In the genomic region with DNA sequence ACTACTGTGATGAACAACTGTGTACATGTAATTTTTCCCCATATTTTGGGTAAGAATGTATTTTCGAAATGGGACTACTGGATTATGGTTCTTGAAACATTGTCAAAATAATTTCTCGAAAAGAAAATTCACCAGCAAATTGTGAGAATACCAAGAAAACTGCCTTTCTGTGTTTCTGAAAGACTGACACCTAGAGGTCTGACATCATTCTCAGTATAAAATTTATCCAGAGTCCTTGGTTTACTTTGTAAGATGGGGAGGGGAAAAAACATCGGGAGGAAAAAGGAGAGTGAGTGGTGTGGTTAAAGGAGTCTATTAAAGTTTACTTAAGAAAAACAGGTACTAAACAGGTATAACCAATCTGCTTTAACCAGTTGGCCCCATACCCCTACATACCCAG, we compare ENCODE assay signal across 23 cellular contexts.
DNase-seq lines count a peak whose midpoint lies in the region; ATAC-seq, FAIRE-seq and TF ChIP-seq lines count a peak whose summit lies in the region.
"Had no signal": no experiment of that assay in that cellular context is flagged by ENCODE, and none has a peak within 500 bp of the region (broad histone marks: within the 10 kb centered on the region; RNA-seq: fewer than 3 reads in every experiment).

No MANE protein-coding gene starts in this region.

- H3K27me3 ChIP-seq in GM23338 (ENCODE audit: insufficient read depth) (no peaks in the 10 kb centered on the region), H1 (replicated peaks in 1 of 4; ENCODE audit: control insufficient read depth in 3 of 4, extremely low read depth in 1 of 4, insufficient read depth in 3 of 4, low read length in 3 of 4) (no peaks in the 10 kb centered on the region), neural progenitor cell (no peaks in the 10 kb centered on the region), stomach (no peaks in the 10 kb centered on the region)
- H3K27me3 ChIP-seq: thyroid gland had no signal

- H3K36me3 ChIP-seq in GM23338 (ENCODE audit: insufficient read depth) (no peaks in the 10 kb centered on the region), H1 (ENCODE audit: control insufficient read depth in 2 of 4, insufficient read depth in 4 of 4, low read length in 3 of 4) (no peaks in the 10 kb centered on the region), neural progenitor cell (no peaks in the 10 kb centered on the region), stomach (no peaks in the 10 kb centered on the region)
- H3K36me3 ChIP-seq: prostate gland, thyroid gland had no signal

- no peak overlapping the region for H3K18ac ChIP-seq in H1 (ENCODE audit: extremely low read depth, low read length)

- peak; percentile 11 for DNase-seq in GM23338 (ENCODE audit: low spot score)
- peak; percentile 56 for DNase-seq in NCI-H69 (lab: John Stamatoyannopoulos, UW)
- no peak for DNase-seq in H1 (ENCODE audit: low read depth in 1 of 2, low spot score in 2 of 2)
- DNase-seq in neural progenitor cell (ENCODE audit: low spot score), result no peak
- no peak for DNase-seq in stomach
- no peak for DNase-seq in stimulated activated CD4-positive, alpha-beta T cell treated with anti-CD3 and anti-CD28 coated beads, Interleukin-4, amount 100 ng/mL, for 4 hours
- DNase-seq: activated CD4-positive, alpha-beta T cell treated with anti-CD3 and anti-CD28 coated beads, Interleukin-2, amount 10 ng/mL, durations not matched to agents 24 days and 14 days; activated CD8-positive, alpha-beta memory T cell treated with anti-CD3 and anti-CD28 coated beads, Interleukin-2, amount 50 U/mL, for 48 hours; activated naive CD4-positive, alpha-beta T cell treated with Interleukin-2 at 50 U/mL for 16 hours; DMS 273 treated with DMSO at 0.1 percent for 48 hours; glutamatergic neuron; immature natural killer cell; naive thymus-derived CD4-positive, alpha-beta T cell; NCI-H1694 treated with DMSO at 0.1 percent for 48 hours; NCI-H226; SIG-M5; T-helper 9 cell; thyroid gland had no signal

- peaks cover 4% of the 10 kb centered on the region; the same call in 1 of the 2 replicates for H3K4me1 ChIP-seq in GM23338 (ENCODE audit: insufficient read depth)
- no peaks in the 10 kb centered on the region for H3K4me1 ChIP-seq in H1 (replicated peaks in 1 of 4; ENCODE audit: control insufficient read depth in 3 of 4, insufficient read depth in 4 of 4, low read length in 3 of 4)
- H3K4me1 ChIP-seq in neural progenitor cell, result no peaks in the 10 kb centered on the region
- H3K4me1 ChIP-seq in stomach, result no peaks in the 10 kb centered on the region
- H3K4me1 ChIP-seq: prostate gland, thyroid gland had no signal

- no peak for TF ChIP-seq POLR2A in H1 (IDR thresholded peaks at IDR 0.05; ENCODE audit: control extremely low read depth in 1 of 2, low read depth in 2 of 2, low read length in 2 of 2)
- no peak for TF ChIP-seq POLR2A in stomach (IDR thresholded peaks at IDR 0.05)

- H3K9ac ChIP-seq in H1 (replicated peaks in 1 of 4; ENCODE audit: extremely low read depth in 1 of 4, low read depth in 3 of 4, low read length in 3 of 4) (no peak overlapping the region), neural progenitor cell (no peak overlapping the region)

- no peaks in the 10 kb centered on the region for H3K9me3 ChIP-seq in H1 (ENCODE audit: insufficient read depth in 2 of 2, low read depth in 1 of 2, low read length in 1 of 2)
- no peaks in the 10 kb centered on the region for H3K9me3 ChIP-seq in neural progenitor cell (ENCODE audit: low read depth)
- H3K9me3 ChIP-seq in stomach, result no peaks in the 10 kb centered on the region
- H3K9me3 ChIP-seq: prostate gland, thyroid gland had no signal

- H3K27me3 Mint-ChIP-seq in GM23338 (ENCODE audit: insufficient read depth, low read depth, poor library complexity), result no peaks in the 10 kb centered on the region
- H3K27me3 Mint-ChIP-seq in neural progenitor cell (ENCODE audit: insufficient read depth, low read depth), result peaks cover 6% of the 10 kb centered on the region
- no peaks in the 10 kb centered on the region for H3K27me3 Mint-ChIP-seq in activated T-helper 17 cell treated with anti-CD3 and anti-CD28 coated beads, Interleukin-2, amount 50 U/mL, for 72 hours
- H3K27me3 Mint-ChIP-seq: activated CD4-positive, alpha-beta T cell treated with anti-CD3 and anti-CD28 coated beads, Interleukin-2, amount 10 ng/mL, durations not matched to agents 24 days and 14 days had no signal

- H4K5ac ChIP-seq in H1 (ENCODE audit: insufficient read length, low read depth, low read length), result no peak overlapping the region

- H3K23ac ChIP-seq in H1 (ENCODE audit: insufficient read length), result no peak overlapping the region

- no peak overlapping the region for H3K56ac ChIP-seq in H1 (replicated peaks; ENCODE audit: insufficient read length, low read depth, low read length)

- 0 out of 2 replicates have a peak, but pooled peaks cover 6% of the 10 kb centered on the region for H3K9me2 ChIP-seq in GM23338 (ENCODE audit: insufficient read depth)

- CTCF ChIA-PET in H1 (lab: Charles Lee; ENCODE audit: partially characterized antibody), result interaction anchor here (0.8 to 1.2 kb wide), 4 partner anchors 8 to 28 kb away, joined by 3 read pairs; no protein-coding TSS in a partner anchor

- H3F3A ChIP-seq in GM23338 (replicated peaks; ENCODE audit: low read depth) (no peaks in the 10 kb centered on the region), neural progenitor cell (ENCODE audit: low read depth) (no peaks in the 10 kb centered on the region)

- H2AK5ac ChIP-seq in H1 (ENCODE audit: low read depth, low read length), result no peak overlapping the region

- intact Hi-C loops in stomach (cut with DNase I; ENCODE audit: low total_unique reads), result no loop called here

- TF ChIP-seq EP300 in H1 (IDR thresholded peaks at IDR 0.05; ENCODE audit: borderline replicate concordance in 1 of 2, low read depth in 2 of 2, low read length in 2 of 2) (no peak), stomach (IDR thresholded peaks at IDR 0.05) (no peak)

- peak in 1 of 2 experiments; percentile 46; a peak in 3 of 4 replicates for TF ChIP-seq CTCF in GM23338 (conservative IDR thresholded peaks at IDR 0.05; ENCODE audit: low read depth in 2 of 2)
- no peak for TF ChIP-seq CTCF in H1 (IDR thresholded peaks at IDR 0.05; ENCODE audit: control extremely low read depth in 1 of 3, insufficient read depth in 1 of 3, low read depth in 1 of 3, low read length in 3 of 3)
- TF ChIP-seq CTCF in neural progenitor cell (IDR thresholded peaks at IDR 0.05), result peak; percentile 54
- no peak for TF ChIP-seq CTCF in stomach (IDR thresholded peaks at IDR 0.05)

- H2BK120ac ChIP-seq in H1 (replicated peaks; ENCODE audit: low read depth, low read length), result no peak overlapping the region

- POLR2A ChIA-PET in H1 (lab: Charles Lee; ENCODE audit: partially characterized antibody), result no interaction called here

- H3K4me3 ChIP-seq in GM23338, result no peak overlapping the region
- no peak overlapping the region for H3K4me3 ChIP-seq in H1 (ENCODE audit: extremely low read depth in 1 of 4, insufficient read depth in 2 of 4, low read depth in 3 of 4, low read length in 4 of 4)
- no peak overlapping the region for H3K4me3 ChIP-seq in neural progenitor cell
- no peak overlapping the region for H3K4me3 ChIP-seq in stomach
- H3K4me3 ChIP-seq: prostate gland, thyroid gland had no signal

- no peak overlapping the region for H2BK12ac ChIP-seq in H1 (ENCODE audit: low read depth, low read length)

- H3K4me1 Mint-ChIP-seq in GM23338 (peaks cover 7% of the 10 kb centered on the region), neural progenitor cell (no peaks in the 10 kb centered on the region)
- H3K4me1 Mint-ChIP-seq in activated T-helper 17 cell treated with anti-CD3 and anti-CD28 coated beads, Interleukin-2, amount 50 U/mL, for 72 hours, result no peaks in the 10 kb centered on the region
- H3K4me1 Mint-ChIP-seq: activated CD4-positive, alpha-beta T cell treated with anti-CD3 and anti-CD28 coated beads, Interleukin-2, amount 10 ng/mL, durations not matched to agents 24 days and 14 days; CD14-positive monocyte; immature natural killer cell; naive thymus-derived CD4-positive, alpha-beta T cell had no signal

- H3K27ac Mint-ChIP-seq in GM23338, result no peak overlapping the region
- no peak overlapping the region for H3K27ac Mint-ChIP-seq in neural progenitor cell
- no peak overlapping the region for H3K27ac Mint-ChIP-seq in activated T-helper 17 cell treated with anti-CD3 and anti-CD28 coated beads, Interleukin-2, amount 50 U/mL, for 72 hours
- H3K27ac Mint-ChIP-seq: activated CD4-positive, alpha-beta T cell treated with anti-CD3 and anti-CD28 coated beads, Interleukin-2, amount 10 ng/mL, durations not matched to agents 24 days and 14 days; CD14-positive monocyte; immature natural killer cell; naive thymus-derived CD4-positive, alpha-beta T cell had no signal

- H4K8ac ChIP-seq in H1 (ENCODE audit: extremely low read depth, insufficient read depth, low read length), result no peak overlapping the region

- H3K79me1 ChIP-seq in H1 (ENCODE audit: low read depth, low read length), result no peaks in the 10 kb centered on the region

- H2BK5ac ChIP-seq in H1 (ENCODE audit: low read depth, low read length), result no peak overlapping the region

- 59% methylated on average over 3 of the region's 3 CpGs; no CpG with 5 or more reads in 1 of the 2 experiments for WGBS in H1 (ENCODE audit: extremely low coverage in 1 of 2, insufficient coverage in 1 of 2, insufficient read length in 1 of 2, insufficient replicate concordance in 2 of 2, low coverage in 1 of 2, low lambda C conversion rate in 2 of 2, missing lambda C conversion rate in 1 of 2), 2 experiments
- WGBS in stomach, 5 donors, result 55 to 74% (median 64%) methylated on average over 3 of the region's 3 CpGs

- no peak overlapping the region for H4K91ac ChIP-seq in H1 (replicated peaks; ENCODE audit: insufficient read length, low read length)

- no peak overlapping the region for H3K4ac ChIP-seq in H1 (replicated peaks; ENCODE audit: insufficient read length, low read depth, low read length)

- H3K4me3 Mint-ChIP-seq in GM23338 (no peak overlapping the region), neural progenitor cell (no peak overlapping the region)
- H3K4me3 Mint-ChIP-seq in activated T-helper 17 cell treated with anti-CD3 and anti-CD28 coated beads, Interleukin-2, amount 50 U/mL, for 72 hours, result no peak overlapping the region
- H3K4me3 Mint-ChIP-seq: activated CD4-positive, alpha-beta T cell treated with anti-CD3 and anti-CD28 coated beads, Interleukin-2, amount 10 ng/mL, durations not matched to agents 24 days and 14 days; CD14-positive monocyte; immature natural killer cell; naive thymus-derived CD4-positive, alpha-beta T cell had no signal

- H3K4me2 ChIP-seq in GM23338 (no peak overlapping the region), H1 (ENCODE audit: insufficient read depth in 1 of 2, low read depth in 2 of 2, low read length in 2 of 2) (no peak overlapping the region), neural progenitor cell (no peak overlapping the region)

- H3K79me2 ChIP-seq in GM23338 (replicated peaks; ENCODE audit: insufficient read depth) (no peaks in the 10 kb centered on the region), H1 (ENCODE audit: control insufficient read depth in 1 of 2, insufficient read depth in 2 of 2, low read length in 2 of 2) (no peaks in the 10 kb centered on the region), neural progenitor cell (ENCODE audit: low read depth) (no peaks in the 10 kb centered on the region)

- ATAC-seq in GM23338 (no peak), GM18873 (IDR thresholded peaks at IDR 0.05; ENCODE audit: low FRiP score, unreplicated experiment) (no peak)
- no peak for ATAC-seq in activated T-helper 17 cell treated with anti-CD3 and anti-CD28 coated beads, Interleukin-2, amount 50 U/mL, for 72 hours (replicated peaks)
- ATAC-seq: naive thymus-derived CD4-positive, alpha-beta T cell had no signal

- no peak overlapping the region for H3K14ac ChIP-seq in H1 (ENCODE audit: insufficient read length)

- H2BK15ac ChIP-seq in H1 (ENCODE audit: low read length), result no peak overlapping the region

- TF ChIP-seq RAD21 in H1 (IDR thresholded peaks at IDR 0.05 in 1 of 2, conservative IDR thresholded peaks at IDR 0.05 in 1 of 2; ENCODE audit: low read depth in 2 of 2, low read length in 2 of 2), result no peak

- H2AFZ ChIP-seq in GM23338 (no peak overlapping the region), H1 (ENCODE audit: low read length) (no peak overlapping the region), neural progenitor cell (replicated peaks) (no peak overlapping the region)

- H3K36me3 Mint-ChIP-seq in GM23338 (ENCODE audit: low read depth) (no peaks in the 10 kb centered on the region), neural progenitor cell (no peaks in the 10 kb centered on the region)
- H3K36me3 Mint-ChIP-seq in activated T-helper 17 cell treated with anti-CD3 and anti-CD28 coated beads, Interleukin-2, amount 50 U/mL, for 72 hours (ENCODE audit: low read depth), result no peaks in the 10 kb centered on the region
- H3K36me3 Mint-ChIP-seq: CD14-positive monocyte; immature natural killer cell; naive thymus-derived CD4-positive, alpha-beta T cell had no signal

- no peaks in the 10 kb centered on the region for H3K23me2 ChIP-seq in H1 (ENCODE audit: low read depth, low read length)

- peak; percentile 32 for FAIRE-seq in H1 (lab: Jason Lieb, UNC)

- no peak overlapping the region for H2BK20ac ChIP-seq in H1 (ENCODE audit: low read length)

- H3K27ac ChIP-seq in GM23338 (ENCODE audit: low read depth), result no peak overlapping the region
- no peak overlapping the region for H3K27ac ChIP-seq in H1 (ENCODE audit: low read depth, low read length)
- no peak overlapping the region for H3K27ac ChIP-seq in neural progenitor cell
- no peak overlapping the region for H3K27ac ChIP-seq in stomach
- H3K27ac ChIP-seq: epithelial cell of prostate, prostate gland, thyroid gland had no signal

- H3K9me3 Mint-ChIP-seq in GM23338, result no peaks in the 10 kb centered on the region
- no peaks in the 10 kb centered on the region for H3K9me3 Mint-ChIP-seq in neural progenitor cell
- no peaks in the 10 kb centered on the region for H3K9me3 Mint-ChIP-seq in activated T-helper 17 cell treated with anti-CD3 and anti-CD28 coated beads, Interleukin-2, amount 50 U/mL, for 72 hours
- H3K9me3 Mint-ChIP-seq: activated CD4-positive, alpha-beta T cell treated with anti-CD3 and anti-CD28 coated beads, Interleukin-2, amount 10 ng/mL, durations not matched to agents 24 days and 14 days; immature natural killer cell had no signal

- no peaks in the 10 kb centered on the region for H4K20me1 ChIP-seq in GM23338 (replicated peaks; ENCODE audit: insufficient read depth)
- H4K20me1 ChIP-seq in H1 (replicated peaks in 1 of 2; ENCODE audit: control insufficient read depth in 1 of 2, insufficient read depth in 2 of 2, low read length in 2 of 2), result no peaks in the 10 kb centered on the region
- no peaks in the 10 kb centered on the region for H4K20me1 ChIP-seq in neural progenitor cell (ENCODE audit: low read depth)

Comparison
In these comparisons a context has a peak if more than half of its experiments do, and no peak if none do; other contexts are left out.
1. DNase-seq: peak in GM23338 (single experiment) and NCI-H69 (single experiment); none in H1 (0 of 2), neural progenitor cell (single experiment), stomach (single experiment) and stimulated activated CD4-positive, alpha-beta T cell treated with anti-CD3 and anti-CD28 coated beads, Interleukin-4, amount 100 ng/mL, for 4 hours (0 of 2).